Comparison of ENCODE assay signal across 10 cellular contexts in the genomic region with DNA sequence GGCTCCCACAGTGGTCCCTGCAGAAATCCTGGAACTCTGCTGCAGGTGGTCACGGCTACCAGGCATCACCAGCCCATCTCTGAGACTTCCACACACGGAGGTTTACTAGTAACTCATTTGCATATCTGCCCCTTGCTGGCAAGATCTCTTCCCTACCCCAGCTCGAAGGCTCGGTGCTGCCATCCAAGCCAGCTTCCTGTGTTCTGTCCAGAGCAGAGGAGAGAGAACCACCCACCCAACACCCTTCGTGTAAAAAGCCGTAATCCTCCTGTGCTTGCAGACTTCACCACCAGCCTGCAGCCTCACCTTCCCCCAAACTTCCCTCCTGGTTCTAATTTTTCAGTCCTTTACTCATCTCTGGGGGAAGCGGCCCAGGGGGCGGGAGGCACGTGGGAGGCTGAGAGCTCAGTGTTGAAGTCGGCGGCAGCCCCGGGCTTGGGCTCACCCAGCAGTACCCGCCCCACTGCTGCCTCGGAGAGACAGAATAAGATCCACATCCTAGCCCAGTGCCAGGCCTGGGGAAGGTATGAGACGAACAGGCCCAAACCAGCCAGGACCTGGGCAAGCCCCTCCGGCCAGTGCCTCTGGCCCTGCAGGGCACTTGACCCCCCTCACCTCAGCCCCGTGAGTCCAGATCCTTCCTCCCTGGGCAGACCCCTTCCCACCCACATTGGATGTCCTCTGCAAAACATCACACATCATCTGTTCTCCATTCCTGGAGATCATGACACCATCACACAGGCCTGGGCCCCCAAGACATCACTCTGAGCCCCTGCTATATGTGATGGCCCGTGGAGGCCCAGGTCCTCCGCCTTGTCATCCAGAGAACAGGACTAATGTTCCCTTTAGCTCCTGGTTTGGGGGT.
A peak's percentile ranks its signal among the peaks of the same experiment; 100 is the strongest.
DNase-seq lines count a peak whose midpoint lies in the region; ATAC-seq and TF ChIP-seq lines count a peak whose summit lies in the region.
"Had no signal": no experiment of that assay in that cellular context is flagged by ENCODE, and none has a peak within 500 bp of the region (broad histone marks: within the 10 kb centered on the region; RNA-seq: fewer than 3 reads in every experiment).

No MANE protein-coding gene starts in this region.

- H3K23ac ChIP-seq in H9 (ENCODE audit: insufficient read length, low read depth, low read length), result no peak overlapping the region

- no peak overlapping the region for H4K8ac ChIP-seq in H9 (replicated peaks; ENCODE audit: insufficient read length, low read depth, low read length)

- no peak overlapping the region for H2BK20ac ChIP-seq in H9 (ENCODE audit: low read depth, low read length, poor library complexity, severe bottlenecking)

- H3K56ac ChIP-seq in H9 (ENCODE audit: insufficient read length, low read depth, low read length), result no peak overlapping the region

- H3K23me2 ChIP-seq in H9 (ENCODE audit: insufficient read length, low read depth, low read length, poor library complexity, severe bottlenecking), result no peaks in the 10 kb centered on the region

- H2AFZ ChIP-seq in H9 (ENCODE audit: low read length), result no peak overlapping the region

- no peak overlapping the region for H4K91ac ChIP-seq in H9 (ENCODE audit: insufficient read length, low read depth, low read length)

- no peak overlapping the region for H3K4me3 Mint-ChIP-seq in H9

- no peak overlapping the region for H3K18ac ChIP-seq in H9 (ENCODE audit: insufficient read length, low read depth, low read length)

- H3T11ph ChIP-seq in H9 (ENCODE audit: low read length), result no peak overlapping the region

- H3K79me2 ChIP-seq in H9 (ENCODE audit: insufficient read depth, low read length), result no peaks in the 10 kb centered on the region

- H3K9ac ChIP-seq in H9 (ENCODE audit: extremely low read depth, insufficient read length, low read length), result no peak overlapping the region

- H3K36me3 Mint-ChIP-seq in H9 (ENCODE audit: insufficient read depth in 1 of 3, low read depth in 3 of 3), result peaks cover 0 to 12% (median 5%) of the 10 kb centered on the region in 3 experiments; a peak in 4 of 7 replicates

- H2BK120ac ChIP-seq in H9 (ENCODE audit: low read depth, low read length, poor library complexity, severe bottlenecking), result no peak overlapping the region

- H2BK5ac ChIP-seq in H9 (ENCODE audit: insufficient read length, low read length), result no peak overlapping the region

- no peak overlapping the region for H3K4ac ChIP-seq in H9 (ENCODE audit: low read depth, low read length)

- H3K4me1 Mint-ChIP-seq in H9, result peaks cover 13 to 31% of the 10 kb centered on the region in 2 experiments

- H2BK12ac ChIP-seq in H9 (ENCODE audit: insufficient read length, low read depth, low read length), result no peak overlapping the region

- H3K27ac ChIP-seq in H9 (ENCODE audit: insufficient read length, low read depth, low read length), result no peak overlapping the region
- no peak overlapping the region for H3K27ac ChIP-seq in RWPE2 (ENCODE audit: poor library complexity, severe bottlenecking)
- peak overlapping the region in 18 of 21 experiments; percentile 4 to 82 (median 66) for H3K27ac ChIP-seq in skin epidermis

- peaks cover 2 to 10% of the 10 kb centered on the region in 2 experiments for H3K9me3 Mint-ChIP-seq in H9

- no peak overlapping the region for H3K4me2 ChIP-seq in H9 (ENCODE audit: insufficient read depth, insufficient read length, low read length)

- H3K27me3 ChIP-seq in H9 (ENCODE audit: insufficient read depth, low read length), result no peaks in the 10 kb centered on the region
- H3K27me3 ChIP-seq in RWPE2 (ENCODE audit: insufficient read depth, poor library complexity, severe bottlenecking), result no peaks in the 10 kb centered on the region

- DNase-seq in H9 (no peak), RWPE2 (ENCODE audit: low spot score) (peak; percentile 13), germinal center (ENCODE audit: low spot score) (peak; percentile 75), ureter (ENCODE audit: low spot score) (no peak), pons (ENCODE audit: low spot score) (no peak), NCI-H2227 (lab: John Stamatoyannopoulos, UW; ENCODE audit: unreplicated experiment) (no peak)
- DNase-seq: NCI-H1092 had no signal

- no peaks in the 10 kb centered on the region for H3K36me3 ChIP-seq in RWPE2 (ENCODE audit: low read depth)

- TF ChIP-seq CTCF in H9 (conservative IDR thresholded peaks at IDR 0.05) (no peak), RWPE2 (IDR thresholded peaks at IDR 0.05; ENCODE audit: poor library complexity, severe bottlenecking) (no peak)

- H4K5ac ChIP-seq in H9 (ENCODE audit: insufficient read length, low read depth, low read length), result no peak overlapping the region

- H2AK5ac ChIP-seq in H9 (ENCODE audit: insufficient read length, low read length), result no peak overlapping the region

- peaks cover 3% of the 10 kb centered on the region for H3K27me3 Mint-ChIP-seq in H9 (ENCODE audit: low read depth)

- H4K20me1 ChIP-seq in H9 (ENCODE audit: control insufficient read depth, insufficient read depth, insufficient read length), result no peaks in the 10 kb centered on the region

- no CpG with 5 or more reads among the region's 19 CpGs for WGBS in H9 (ENCODE audit: extremely low coverage, insufficient read length, low lambda C conversion rate)

- no peaks in the 10 kb centered on the region for H3K4me1 ChIP-seq in H9 (ENCODE audit: insufficient read depth, low read length)
- H3K4me1 ChIP-seq in RWPE2 (ENCODE audit: insufficient read depth, poor library complexity, severe bottlenecking), result no peaks in the 10 kb centered on the region

- H3K4me3 ChIP-seq in RWPE2 (ENCODE audit: severe bottlenecking) (no peak overlapping the region), skin epidermis (no peak overlapping the region)
- H3K4me3 ChIP-seq: coronary artery had no signal

- ATAC-seq in RWPE2 (ENCODE audit: low read depth) (no peak), HG03354 (IDR thresholded peaks at IDR 0.05; ENCODE audit: poor library complexity, severe bottlenecking, unreplicated experiment) (no peak)

- no peaks in the 10 kb centered on the region for H3K79me1 ChIP-seq in H9 (ENCODE audit: insufficient read depth, low read depth, low read length, poor library complexity, severe bottlenecking)

- H3K14ac ChIP-seq in H9 (ENCODE audit: insufficient read depth, low read length), result no peak overlapping the region; the same call in 1 of the 2 replicates

- H3K9me3 ChIP-seq in H9 (ENCODE audit: control insufficient read depth, low read depth, low read length) (no peaks in the 10 kb centered on the region), RWPE2 (ENCODE audit: severe bottlenecking) (peaks cover 4% of the 10 kb centered on the region)

- peak overlapping the region in 2 of 3 experiments; percentile 64 to 91; a peak in 2 of 7 replicates for H3K27ac Mint-ChIP-seq in H9

- H2BK15ac ChIP-seq in H9 (ENCODE audit: low read depth, low read length), result no peak overlapping the region

Comparison
In these comparisons a context has a peak if more than half of its experiments do, and no peak if none do; other contexts are left out.
1. DNase-seq: peak in RWPE2 (single experiment) and germinal center (single experiment); none in H9 (single experiment), ureter (single experiment), pons (single experiment) and NCI-H2227 (single experiment).
2. H3K27ac ChIP-seq: peak in skin epidermis (18 of 21); none in H9 (single experiment) and RWPE2 (single experiment).